In genomic region chr18:61774846-61775245, GRCh38 we compare ENCODE assay signal across 36 cellular contexts.
"Had no signal": no experiment of that assay in that cellular context is flagged by ENCODE, and none has a peak within 500 bp of the region (broad histone marks: within the 10 kb centered on the region; RNA-seq: fewer than 3 reads in every experiment).

No MANE protein-coding gene starts in this region.

- DNase-seq: MG63, MM.1S, MV-4-11, NCI-H1048, NCI-H1092, NCI-H1092 treated with DMSO at 0.1 percent for 48 hours, NCI-H1105, NCI-H1105 treated with DMSO at 0.1 percent for 48 hours, NCI-H1417, NCI-H1417 treated with DMSO at 0.1 percent for 48 hours, NCI-H1436, NCI-H1436 treated with DMSO at 0.1 percent for 48 hours, NCI-H146, NCI-H1694, NCI-H1694 treated with DMSO at 0.1 percent for 48 hours, NCI-H187, NCI-H187 treated with DMSO at 0.1 percent for 48 hours, NCI-H1930, NCI-H2029, NCI-H2029 treated with DMSO at 0.1 percent for 48 hours, NCI-H2081, NCI-H2081 treated with DMSO at 0.1 percent for 48 hours, NCI-H2107, NCI-H2171, NCI-H2171 treated with DMSO at 0.1 percent for 48 hours, NCI-H2227 treated with DMSO at 0.1 percent for 48 hours, NCI-H226, NCI-H345, NCI-H446, NCI-H446 treated with DMSO at 0.1 percent for 48 hours, NCI-H510A, NCI-H510A treated with DMSO at 0.1 percent for 48 hours, NCI-H524, NCI-H524 treated with DMSO at 0.1 percent for 48 hours, NCI-H526, NCI-H526 treated with DMSO at 0.1 percent for 48 hours had no signal

- H3K36me3 ChIP-seq: MG63 had no signal

- H3K27me3 ChIP-seq: MG63 had no signal

- H3K9me3 ChIP-seq: MG63 had no signal

- H3K4me3 ChIP-seq: MG63 had no signal
